ENCODE assay signal across 8 cellular contexts in genomic region chr6:36759177-36759757, GRCh38.
DNase-seq lines count a peak whose midpoint lies in the region; ATAC-seq and TF ChIP-seq lines count a peak whose summit lies in the region.

No MANE protein-coding gene starts in this region.

- no peaks in the 10 kb centered on the region for H3K36me3 ChIP-seq in ascending aorta

- intact Hi-C loops in ascending aorta (cut with DNase I), result loop anchor here (1.0 to 5.0 kb wide), 3 partner anchors 67 to 144 kb away; no protein-coding TSS in a partner anchor

- H3K27me3 ChIP-seq in ascending aorta, result no peaks in the 10 kb centered on the region

- ATAC-seq in HG02588 (IDR thresholded peaks at IDR 0.05; ENCODE audit: unreplicated experiment), result no peak

- TF ChIP-seq CTCF in AG10803 (conservative IDR thresholded peaks at IDR 0.05; ENCODE audit: low read length), result peak; percentile 90
- TF ChIP-seq CTCF in GM20000 (IDR thresholded peaks at IDR 0.05; ENCODE audit: extremely low read depth, missing control alignments), result peak; percentile 96
- peak; percentile 92 to 99 (median 98) for TF ChIP-seq CTCF in ascending aorta (IDR thresholded peaks at IDR 0.05)

- DNase-seq in AG10803 (ENCODE audit: low read depth) (peak; percentile 73), GM20000 (ENCODE audit: low spot score) (peak; percentile 85), NCI-H2029 (lab: John Stamatoyannopoulos, UW) (peak; percentile 59), T1000 (lab: John Stamatoyannopoulos, UW) (peak; percentile 76), ascending aorta (ENCODE audit: low spot score in 2 of 2) (peak; percentile 24 to 90), hepatic stellate cell (ENCODE audit: low spot score) (peak; percentile 94), skeletal muscle cell (ENCODE audit: low read depth) (peak; percentile 31)

- no peaks in the 10 kb centered on the region for H3K4me1 ChIP-seq in ascending aorta

- no peaks in the 10 kb centered on the region for H3K9me3 ChIP-seq in ascending aorta

- no peak overlapping the region for H3K4me3 ChIP-seq in AG10803 (ENCODE audit: low read length)
- no peak overlapping the region for H3K4me3 ChIP-seq in ascending aorta
- no peak overlapping the region for H3K4me3 ChIP-seq in skeletal muscle cell (ENCODE audit: low read depth, low read length)

- no peak overlapping the region for H3K27ac ChIP-seq in ascending aorta

Comparison
In these comparisons a context has a peak if more than half of its experiments do, and no peak if none do; other contexts are left out.
1. DNase-seq: peak in every context shown above with its lines; median percentile 94 in hepatic stellate cell; 85 in GM20000; 76 in T1000; 73 in AG10803; 59 in NCI-H2029; 57 in ascending aorta; 31 in skeletal muscle cell.